Comparison of ENCODE assay signal across 8 cellular contexts in the genomic region with DNA sequence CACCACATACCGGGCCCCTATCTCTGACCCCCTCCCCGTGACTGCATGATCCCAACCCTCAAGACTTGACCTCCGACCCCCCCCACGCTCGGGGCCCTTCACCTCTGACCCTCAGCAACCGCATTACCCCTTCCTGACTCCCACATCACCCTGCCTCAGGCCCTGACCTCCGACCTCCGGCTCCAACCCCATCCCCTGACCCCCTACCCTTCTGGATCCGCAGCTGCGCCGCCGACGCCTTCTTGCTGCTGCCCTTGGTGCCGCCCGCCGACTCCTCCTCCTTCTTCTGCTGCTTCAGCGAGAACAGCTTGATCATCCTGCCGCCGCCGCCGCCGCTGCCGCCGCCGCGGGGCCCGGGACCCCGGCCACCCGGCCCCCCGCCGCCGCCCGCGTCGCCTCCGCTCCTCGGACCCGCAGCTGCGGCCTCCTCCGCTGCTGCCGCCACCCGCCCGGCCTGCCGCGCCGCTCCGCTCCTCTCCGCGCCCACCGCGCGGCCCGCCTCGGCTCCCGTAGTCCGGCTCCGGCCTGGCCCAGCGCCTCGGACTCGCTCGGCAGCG. TPM values are rescaled to one million over a fixed set of nuclear protein-coding genes. Genes with fewer than 3 reads are reported as not detected.
DNase-seq lines count a peak whose midpoint lies in the region; ATAC-seq and TF ChIP-seq lines count a peak whose summit lies in the region.

A gene (minus strand): TSS at position 546 of the 557 bp plus-strand sequence. CDS start 230 bp downstream, at position 316.

- H3K4me3 ChIP-seq in iPS DF 6.9 (ENCODE audit: low read length) (peak within 1 kb of the TSS; percentile 91), smooth muscle cell (peak within 1 kb of the TSS; percentile 62)

- peak within 1 kb of the TSS; percentile 96 for H3K9ac ChIP-seq in smooth muscle cell (ENCODE audit: low read depth)

- H3K36me3 ChIP-seq in iPS DF 6.9 (ENCODE audit: control insufficient read depth, insufficient read depth, low read length) (peaks cover 8% of the 10 kb centered on the region), smooth muscle cell (ENCODE audit: low read depth) (no peaks in the 10 kb centered on the region)

- H3K4me1 ChIP-seq in iPS DF 6.9 (ENCODE audit: control insufficient read depth, insufficient read depth, low read length) (0 out of 2 replicates have a peak, but pooled peaks cover 2% of the 10 kb centered on the region), smooth muscle cell (ENCODE audit: low read depth) (peaks cover 25% of the 10 kb centered on the region)

- H3K9me3 ChIP-seq in iPS DF 6.9 (ENCODE audit: control insufficient read depth, insufficient read depth, low read length) (no peaks in the 10 kb centered on the region), smooth muscle cell (replicated peaks; ENCODE audit: low read depth) (no peaks in the 10 kb centered on the region)

- no peak for TF ChIP-seq CTCF in smooth muscle cell (IDR thresholded peaks at IDR 0.05; ENCODE audit: borderline replicate concordance, insufficient read depth, poor library complexity, severe bottlenecking)

- H4K20me1 ChIP-seq in smooth muscle cell (ENCODE audit: low read depth): peaks cover 17% of the 10 kb centered on the region

- H3K4me2 ChIP-seq in smooth muscle cell: peak within 1 kb of the TSS; percentile 94

- peaks cover 39% of the 10 kb centered on the region for H3K79me2 ChIP-seq in smooth muscle cell (ENCODE audit: low read depth)

- H3K27ac ChIP-seq in angular gyrus (ENCODE audit: low read depth, low read length): peak within 1 kb of the TSS; percentile 100
- no peak within 1 kb of the TSS for H3K27ac ChIP-seq in iPS DF 6.9 (ENCODE audit: low read length)
- H3K27ac ChIP-seq in smooth muscle cell (ENCODE audit: low read depth): peak within 1 kb of the TSS; percentile 98

- H2AFZ ChIP-seq in smooth muscle cell (ENCODE audit: low read depth): peak within 1 kb of the TSS; percentile 29

- no peak for DNase-seq in NCI-H460 (ENCODE audit: extremely low read depth, low read depth)
- DNase-seq in iPS DF 6.9 (ENCODE audit: low read depth, low spot score): no peak
- no peak for DNase-seq in smooth muscle cell (lab: John Stamatoyannopoulos, UW; ENCODE audit: unreplicated experiment)
- no peak for DNase-seq in stimulated activated naive CD4-positive, alpha-beta T cell treated with Interleukin-2 at 50 U/mL for 16 hours (lab: John Stamatoyannopoulos, UW)
- DNase-seq in NCI-H524 (lab: John Stamatoyannopoulos, UW): no peak

- ATAC-seq in GM19025 (IDR thresholded peaks at IDR 0.05; ENCODE audit: low read depth, unreplicated experiment): peak; percentile 2
- no peak for ATAC-seq in HG02870 (IDR thresholded peaks at IDR 0.05; ENCODE audit: unreplicated experiment)

- H3K27me3 ChIP-seq in iPS DF 6.9 (ENCODE audit: control insufficient read depth, insufficient read depth, low read length) (no peaks in the 10 kb centered on the region), smooth muscle cell (ENCODE audit: low read depth) (no peaks in the 10 kb centered on the region)

- no CpG with 5 or more reads among the region's 62 CpGs for WGBS in iPS DF 6.9 (ENCODE audit: insufficient coverage, insufficient read length)
- WGBS in smooth muscle cell (ENCODE audit: low lambda C conversion rate): under 1% methylated on average over 15 of the region's 62 CpGs

- H3F3A ChIP-seq in smooth muscle cell (ENCODE audit: low read depth): peaks cover 14% of the 10 kb centered on the region

RNA-seq across cellular contexts. Expression of the gene that starts here (rescaled TPM):
- 90.5 and 94.6 TPM in 2 replicates for total RNA-seq in NCI-H460 (2014; rRNA removed; shearing (Covaris generic))
- 59.2 and 72.7 TPM in 2 replicates for polyA plus RNA-seq in NCI-H460 (2014; cell fraction: nucleus; rRNA removed)
- total RNA-seq in smooth muscle cell: 30.7 and 45.9 TPM in 2 replicates
- 118 and 126 TPM in 2 replicates for polyA plus RNA-seq in smooth muscle cell
